In the genomic region with DNA sequence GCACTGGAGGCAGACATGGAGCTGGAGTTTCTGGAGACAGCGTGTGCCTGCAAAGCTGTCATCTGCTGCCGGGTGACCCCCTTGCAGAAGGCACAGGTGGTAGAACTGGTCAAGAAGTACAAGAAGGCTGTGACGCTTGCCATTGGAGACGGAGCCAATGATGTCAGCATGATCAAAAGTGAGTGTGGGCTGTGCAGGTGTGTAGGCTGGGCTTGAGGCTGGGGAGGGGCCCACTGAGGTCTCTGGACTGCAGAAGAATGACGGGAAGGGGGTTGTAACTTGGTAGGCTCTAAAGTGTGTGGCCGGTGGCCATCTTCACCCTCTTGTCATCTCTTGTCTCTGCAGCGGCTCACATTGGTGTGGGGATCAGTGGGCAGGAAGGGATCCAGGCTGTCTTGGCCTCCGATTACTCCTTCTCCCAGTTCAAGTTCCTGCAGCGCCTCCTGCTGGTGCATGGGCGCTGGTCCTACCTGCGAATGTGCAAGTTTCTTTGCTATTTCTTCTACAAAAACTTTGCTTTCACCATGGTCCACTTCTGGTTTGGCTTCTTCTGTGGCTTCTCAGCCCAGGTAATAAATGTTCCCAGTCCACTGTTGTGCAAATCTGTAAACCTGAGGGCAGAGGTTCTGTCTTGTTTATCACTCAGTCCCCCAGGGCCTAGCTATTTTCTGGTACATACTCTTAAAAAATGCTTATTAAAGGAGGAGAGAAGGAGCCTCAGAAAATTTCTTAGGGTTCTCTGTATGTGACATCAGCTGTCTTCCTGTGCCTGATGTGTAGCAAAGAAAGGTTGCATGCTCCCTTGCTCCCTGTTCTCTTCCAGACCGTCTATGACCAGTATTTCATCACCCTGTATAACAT, we compare ENCODE assay signal across 8 cellular contexts. TPM values are rescaled to one million over a fixed set of nuclear protein-coding genes. Genes with fewer than 3 reads are reported as not detected.
DNase-seq lines count a peak whose midpoint lies in the region; ATAC-seq and TF ChIP-seq lines count a peak whose summit lies in the region.

No MANE protein-coding gene starts in this region.

- no peaks in the 10 kb centered on the region for H3K9me3 Mint-ChIP-seq in T-helper 2 cell treated with Interferon-gamma antibody and Interleukin-4, amounts not matched to agents 5 μg/mL and 100 μg/mL, for 36 hours

- TF ChIP-seq CTCF in 22Rv1 (IDR thresholded peaks at IDR 0.05) (peak; percentile 90), GM13977 (IDR thresholded peaks at IDR 0.05; ENCODE audit: extremely low read depth, insufficient read depth, missing control alignments) (peak; percentile 65), astrocyte of the spinal cord (IDR thresholded peaks at IDR 0.05; ENCODE audit: low read depth, low read length) (peak; percentile 83), right lobe of liver (IDR thresholded peaks at IDR 0.05) (peak; percentile 25 to 53 (median 34)), testis (IDR thresholded peaks at IDR 0.05) (peak; percentile 34 to 57 (median 56))

- no peaks in the 10 kb centered on the region for H3K4me1 ChIP-seq in right lobe of liver
- peaks cover 5% of the 10 kb centered on the region for H3K4me1 ChIP-seq in testis

- no peaks in the 10 kb centered on the region for H3K9me3 ChIP-seq in right lobe of liver
- no peaks in the 10 kb centered on the region for H3K9me3 ChIP-seq in testis

- ATAC-seq in right lobe of liver = no peak

- no peak for TF ChIP-seq POLR2A in right lobe of liver (IDR thresholded peaks at IDR 0.05)
- TF ChIP-seq POLR2A in testis (IDR thresholded peaks at IDR 0.05) = no peak

- H3K4me3 ChIP-seq in astrocyte of the spinal cord (ENCODE audit: low read depth, low read length) = no peak overlapping the region
- H3K4me3 ChIP-seq in right lobe of liver = no peak overlapping the region
- H3K4me3 ChIP-seq in testis = no peak overlapping the region

- peaks cover 47% of the 10 kb centered on the region for H3K4me1 Mint-ChIP-seq in T-helper 2 cell treated with Interferon-gamma antibody and Interleukin-4, amounts not matched to agents 5 μg/mL and 100 μg/mL, for 36 hours (ENCODE audit: low read depth)

- no peaks in the 10 kb centered on the region for H3K27me3 ChIP-seq in right lobe of liver
- no peaks in the 10 kb centered on the region for H3K27me3 ChIP-seq in testis

- H3K4me3 Mint-ChIP-seq in T-helper 2 cell treated with Interferon-gamma antibody and Interleukin-4, amounts not matched to agents 5 μg/mL and 100 μg/mL, for 36 hours = peak overlapping the region; percentile 77

- H3K27me3 Mint-ChIP-seq in T-helper 2 cell treated with Interferon-gamma antibody and Interleukin-4, amounts not matched to agents 5 μg/mL and 100 μg/mL, for 36 hours (ENCODE audit: low read depth) = no peaks in the 10 kb centered on the region

- H3K27ac ChIP-seq in 22Rv1 (no peak overlapping the region), right lobe of liver (no peak overlapping the region), testis (no peak overlapping the region)

- intact Hi-C loops in right lobe of liver (cut with DNase I) (no loop called here), testis (cut with DNase I; ENCODE audit: low total_unique reads) (no loop called here)

- DNase-seq in GM13977 (ENCODE audit: low spot score) = no peak
- DNase-seq in T-helper 2 cell treated with Interferon-gamma antibody and Interleukin-4, amounts not matched to agents 5 μg/mL and 100 μg/mL, for 36 hours (ENCODE audit: low spot score) = no peak
- DNase-seq in astrocyte of the spinal cord (ENCODE audit: low read depth, low spot score) = peak; percentile 54
- DNase-seq in right lobe of liver = no peak
- DNase-seq in testis = peak; percentile 65
- no peak for DNase-seq in SW480 (ENCODE audit: low spot score)
- DNase-seq in NCI-H2081 (lab: John Stamatoyannopoulos, UW) = no peak

- H3K36me3 Mint-ChIP-seq in T-helper 2 cell treated with Interferon-gamma antibody and Interleukin-4, amounts not matched to agents 5 μg/mL and 100 μg/mL, for 36 hours (ENCODE audit: low read depth) = peaks cover 86% of the 10 kb centered on the region

- 87% methylated on average over 3 of the region's 12 CpGs for WGBS in right lobe of liver (ENCODE audit: insufficient coverage, low coverage, low lambda C conversion rate, missing lambda C conversion rate)
- WGBS in testis, 2 donors = 79 to 81% methylated on average over 12 of the region's 12 CpGs

- peak overlapping the region; percentile 67 for H3K27ac Mint-ChIP-seq in T-helper 2 cell treated with Interferon-gamma antibody and Interleukin-4, amounts not matched to agents 5 μg/mL and 100 μg/mL, for 36 hours

- H3K36me3 ChIP-seq in right lobe of liver = no peaks in the 10 kb centered on the region
- no peaks in the 10 kb centered on the region for H3K36me3 ChIP-seq in testis (ENCODE audit: low read depth, missing control alignments)

- in situ Hi-C loops in GM13977 (cut with MboI; ENCODE audit: low pct_unique_long_range_greater_than_20kb, low sequenced_read_pairs, unreplicated experiment) = no loop called here
- in situ Hi-C loops in astrocyte of the spinal cord (cut with HindIII; ENCODE audit: low sequenced_read_pairs) = no loop called here

RNA-seq across cellular contexts. Expression of a gene that starts 19.9 kb away (rescaled TPM):
- total RNA-seq in right lobe of liver (1 to 10 TPM; 1.9 to 8.2 (median 3.2) TPM), testis (100 to 1,000 TPM; 179 to 204 TPM)
- 50.9 TPM for polyA plus RNA-seq in testis (ENCODE audit: insufficient read depth, low read depth, low replicate concordance)

RNA-seq across cellular contexts. Expression of a gene that starts 24.3 kb away (rescaled TPM):
- total RNA-seq in right lobe of liver (not detected), testis (1 to 10 TPM; 2.0 to 2.2 TPM)
- polyA plus RNA-seq in testis (ENCODE audit: insufficient read depth, low read depth, low replicate concordance) = 0.41 TPM

RNA-seq across cellular contexts. Expression of a gene that starts 59.9 kb away (rescaled TPM):
- 100 to 1,000 TPM in 2 of 6 experiments, 10 to 100 TPM in 4; 32.2 to 145 (median 68.2) TPM for total RNA-seq in right lobe of liver
- total RNA-seq in testis = 10 to 100 TPM; 25.0 to 29.7 TPM
- 8.5 TPM for polyA plus RNA-seq in testis (ENCODE audit: insufficient read depth, low read depth, low replicate concordance)

Comparison
In these comparisons a context has a peak if more than half of its experiments do, and no peak if none do; other contexts are left out.
1. CTCF ChIP-seq: peak in every context shown above with its lines; median percentile 90 in 22Rv1; 83 in astrocyte of the spinal cord; 65 in GM13977; 56 in testis; 34 in right lobe of liver.
2. DNase-seq: peak in astrocyte of the spinal cord (single experiment) and testis (single experiment); none in GM13977 (single experiment), T-helper 2 cell treated with Interferon-gamma antibody and Interleukin-4, amounts not matched to agents 5 μg/mL and 100 μg/mL, for 36 hours (single experiment), right lobe of liver (0 of 3), SW480 (single experiment) and NCI-H2081 (0 of 2).
3. RNA of a gene that starts 19.9 kb away (total RNA-seq): 179 to 204 TPM in testis; 1.9 to 8.2 TPM in right lobe of liver; every median in the first group is over 10 times any median in the second.